16 cellular contexts compared by ENCODE assay signal in the genomic region with DNA sequence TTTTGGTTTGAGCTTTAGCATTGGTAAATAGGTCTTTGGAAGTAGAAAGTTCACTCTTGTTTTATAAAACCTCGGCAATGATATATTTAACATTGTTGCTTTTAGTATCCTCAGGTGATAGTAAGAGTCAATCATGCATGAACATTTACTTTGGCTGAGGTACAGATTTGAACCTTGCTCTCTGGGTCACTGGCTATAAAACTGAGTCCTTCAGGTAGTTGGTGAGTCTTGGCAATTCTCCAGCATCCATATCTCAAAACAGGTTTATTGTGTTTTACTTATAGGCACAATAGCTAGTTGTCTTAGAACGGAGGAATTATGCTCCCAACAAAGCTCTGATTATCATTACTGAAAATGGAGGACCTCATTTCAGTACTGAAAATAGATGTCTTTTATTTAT.
"Had no signal": no experiment of that assay in that cellular context is flagged by ENCODE, and none has a peak within 500 bp of the region (broad histone marks: within the 10 kb centered on the region; RNA-seq: fewer than 3 reads in every experiment).

No MANE protein-coding gene starts in this region.

- H3K27ac ChIP-seq: body of pancreas, neutrophil, parathyroid adenoma, stomach, WERI-Rb-1 had no signal

- H2AFZ ChIP-seq: parathyroid adenoma had no signal

- H3K9ac ChIP-seq: parathyroid adenoma had no signal

- DNase-seq: activated CD4-positive, alpha-beta T cell treated with anti-CD3 and anti-CD28 coated beads, Interleukin-2, amount 50 U/mL, for 4 hours; activated naive CD8-positive, alpha-beta T cell treated with anti-CD3 and anti-CD28 coated beads, Interleukin-2, amount 10 ng/mL, durations not matched to agents 7 days and 5 days; amygdala; body of pancreas; caudate nucleus; erythroblast; mesendoderm; natural killer cell; stimulated activated CD4-positive, alpha-beta T cell treated with anti-CD3 and anti-CD28 coated beads, Interleukin-4, amount 100 ng/mL, for 24 hours; stomach; T-helper 2 cell; WERI-Rb-1 had no signal

- ATAC-seq: body of pancreas; natural killer cell; sciatic nerve; stimulated activated effector memory CD8-positive, alpha-beta T cell treated with anti-CD3 and anti-CD28 coated beads, Interleukin-12 subunit alpha, Interleukin-12 subunit beta, amount 100 ng/mL, for 72 hours had no signal

- H3K79me2 ChIP-seq: parathyroid adenoma had no signal

- H3K4me1 ChIP-seq: body of pancreas, parathyroid adenoma, stomach had no signal

- H3K4me3 ChIP-seq: body of pancreas, stomach had no signal

- H3K27me3 ChIP-seq: body of pancreas, neutrophil, stomach had no signal

- H3K36me3 ChIP-seq: neutrophil, stomach, WERI-Rb-1 had no signal

- H3K9me3 ChIP-seq: body of pancreas, neutrophil, stomach had no signal
